1 cellular context compared by ENCODE assay signal in the genomic region with DNA sequence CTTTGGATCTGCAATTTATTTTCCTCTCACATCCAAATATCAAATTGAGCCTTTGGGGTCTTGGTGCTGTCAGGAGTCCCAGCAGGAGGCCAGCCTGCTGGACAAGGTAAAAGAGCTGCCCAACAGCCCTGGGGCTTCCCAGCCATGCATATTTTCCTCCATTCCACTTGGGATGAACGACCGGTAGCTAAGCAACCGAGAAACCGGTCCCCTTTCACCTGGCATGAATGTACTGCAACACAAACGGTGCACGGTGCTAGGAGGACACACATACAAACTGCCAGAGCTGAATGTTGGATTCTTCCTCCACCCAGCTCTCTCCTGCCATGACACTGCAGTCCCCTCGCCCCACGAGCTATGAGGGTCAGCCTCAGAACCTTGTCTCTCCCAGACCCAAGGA.
TF ChIP-seq lines count a peak whose summit lies in the region.

No MANE protein-coding gene starts in this region.

TF ChIP-seq in IMR-90, 13 proteins besides CTCF, POLR2A, EP300 and RAD21:
- TF ChIP-seq RCOR1 (IDR thresholded peaks at IDR 0.05; ENCODE audit: insufficient replicate concordance, low read length), result no peak
- no peak for TF ChIP-seq CHD1 (IDR thresholded peaks at IDR 0.05; ENCODE audit: low read depth, low read length)
- no peak for TF ChIP-seq FOS (IDR thresholded peaks at IDR 0.05; ENCODE audit: low read depth, low read length)
- TF ChIP-seq MAFK (IDR thresholded peaks at IDR 0.05; ENCODE audit: low read depth, low read length), result no peak
- TF ChIP-seq, protein P1, sequence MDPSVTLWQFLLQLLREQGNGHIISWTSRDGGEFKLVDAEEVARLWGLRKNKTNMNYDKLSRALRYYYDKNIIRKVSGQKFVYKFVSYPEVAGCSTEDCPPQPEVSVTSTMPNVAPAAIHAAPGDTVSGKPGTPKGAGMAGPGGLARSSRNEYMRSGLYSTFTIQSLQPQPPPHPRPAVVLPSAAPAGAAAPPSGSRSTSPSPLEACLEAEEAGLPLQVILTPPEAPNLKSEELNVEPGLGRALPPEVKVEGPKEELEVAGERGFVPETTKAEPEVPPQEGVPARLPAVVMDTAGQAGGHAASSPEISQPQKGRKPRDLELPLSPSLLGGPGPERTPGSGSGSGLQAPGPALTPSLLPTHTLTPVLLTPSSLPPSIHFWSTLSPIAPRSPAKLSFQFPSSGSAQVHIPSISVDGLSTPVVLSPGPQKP (IDR thresholded peaks at IDR 0.05; ENCODE audit: borderline replicate concordance, low read depth, low read length), result no peak
- TF ChIP-seq MXI1 (IDR thresholded peaks at IDR 0.05; ENCODE audit: borderline replicate concordance, low read depth, low read length), result no peak
- TF ChIP-seq, protein P2, sequence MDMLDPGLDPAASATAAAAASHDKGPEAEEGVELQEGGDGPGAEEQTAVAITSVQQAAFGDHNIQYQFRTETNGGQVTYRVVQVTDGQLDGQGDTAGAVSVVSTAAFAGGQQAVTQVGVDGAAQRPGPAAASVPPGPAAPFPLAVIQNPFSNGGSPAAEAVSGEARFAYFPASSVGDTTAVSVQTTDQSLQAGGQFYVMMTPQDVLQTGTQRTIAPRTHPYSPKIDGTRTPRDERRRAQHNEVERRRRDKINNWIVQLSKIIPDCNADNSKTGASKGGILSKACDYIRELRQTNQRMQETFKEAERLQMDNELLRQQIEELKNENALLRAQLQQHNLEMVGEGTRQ (IDR thresholded peaks at IDR 0.05; ENCODE audit: low read depth, low read length), result no peak
- no peak for TF ChIP-seq MAZ (IDR thresholded peaks at IDR 0.05; ENCODE audit: borderline replicate concordance, low read depth, low read length)
- no peak for TF ChIP-seq CEBPB (IDR thresholded peaks at IDR 0.05; ENCODE audit: low read depth, low read length)
- no peak for TF ChIP-seq NFE2L2 (IDR thresholded peaks at IDR 0.05; ENCODE audit: low read depth, low read length)
- no peak for TF ChIP-seq BHLHE40 (IDR thresholded peaks at IDR 0.05; ENCODE audit: low read depth, low read length)
- TF ChIP-seq RFX5 (IDR thresholded peaks at IDR 0.05; ENCODE audit: low read depth, low read length), result no peak
- TF ChIP-seq SMC3 (IDR thresholded peaks at IDR 0.05; ENCODE audit: low read depth, low read length), result no peak
